Comparison of ENCODE assay signal across 21 cellular contexts in genomic region chr2:5576015-5576414, GRCh38.
DNase-seq lines count a peak whose midpoint lies in the region; ATAC-seq, FAIRE-seq and TF ChIP-seq lines count a peak whose summit lies in the region.
"Had no signal": no experiment of that assay in that cellular context is flagged by ENCODE, and none has a peak within 500 bp of the region (broad histone marks: within the 10 kb centered on the region; RNA-seq: fewer than 3 reads in every experiment).

No MANE protein-coding gene starts in this region.

- BruUV-seq in HepG2 (replicated peaks; lab: Mats Ljungman, UMichigan): no TSS peak

- CTCF ChIA-PET in HepG2 (lab: Yijun Ruan, JAX; ENCODE audit: low intra/inter-chr PET ratio, low total read pairs) (no interaction called here), GM10248 (lab: Yijun Ruan, JAX) (no interaction called here)

- 3% methylated on average over 3 of the region's 3 CpGs for WGBS in HepG2 (ENCODE audit: low lambda C conversion rate)
- WGBS in right lobe of liver (ENCODE audit: insufficient coverage, low coverage, low lambda C conversion rate, missing lambda C conversion rate): 62% methylated on average over 3 of the region's 3 CpGs

- peaks cover 33% of the 10 kb centered on the region for H3K9me3 ChIP-seq in HepG2 (ENCODE audit: low read length)
- H3K9me3 ChIP-seq in right lobe of liver: no peaks in the 10 kb centered on the region
- H3K9me3 ChIP-seq in tibial artery: no peaks in the 10 kb centered on the region

- TF ChIP-seq POLR2A in HepG2 (IDR thresholded peaks at IDR 0.05; ENCODE audit: insufficient read depth in 1 of 2, low read depth in 2 of 2, low read length in 2 of 2): no peak
- TF ChIP-seq POLR2A in right lobe of liver (IDR thresholded peaks at IDR 0.05): no peak

- H3K4me1 ChIP-seq in HepG2 (ENCODE audit: insufficient read depth, low read length) (no peaks in the 10 kb centered on the region), right lobe of liver (no peaks in the 10 kb centered on the region), tibial artery (no peaks in the 10 kb centered on the region)

- DNase-seq in HepG2 (ENCODE audit: low spot score) (no peak), right lobe of liver (no peak), GM10248 (ENCODE audit: extremely low spot score) (no peak), tibial artery (no peak)
- DNase-seq in stimulated activated naive CD8-positive, alpha-beta T cell treated with anti-CD3 and anti-CD28 coated beads, Interleukin-15, amount 100 ng/mL, for 72 hours: no peak
- DNase-seq: C1 segment of cervical spinal cord; Calu3; CD4-positive, alpha-beta memory T cell; COR-L47; DMS53; DMS79 treated with DMSO at 0.1 percent for 48 hours; GM23248; H7; HCEC 1CT had no signal

- no peak for TF ChIP-seq RAD21 in HepG2 (CRISPR knock-in tag; IDR thresholded peaks at IDR 0.05)

- H4K20me1 ChIP-seq in HepG2 (ENCODE audit: insufficient read depth, low read length): no peaks in the 10 kb centered on the region

- ATAC-seq in HepG2 (no peak), right lobe of liver (no peak), HG02642 (IDR thresholded peaks at IDR 0.05; ENCODE audit: poor library complexity, unreplicated experiment) (no peak)
- no peak for ATAC-seq in stimulated activated naive CD8-positive, alpha-beta T cell treated with anti-CD3 and anti-CD28 coated beads, Interleukin-15, amount 100 ng/mL, for 72 hours
- ATAC-seq: GM12878 had no signal

- H3K9me3 Mint-ChIP-seq in stimulated activated naive CD8-positive, alpha-beta T cell treated with anti-CD3 and anti-CD28 coated beads, Interleukin-15, amount 100 ng/mL, for 72 hours: peaks cover 10 to 16% of the 10 kb centered on the region in 2 donors

- H3K79me2 ChIP-seq in HepG2 (ENCODE audit: insufficient read depth, low read length): no peaks in the 10 kb centered on the region

- no peak overlapping the region for H3K4me3 ChIP-seq in HepG2 (replicated peaks in 1 of 3; ENCODE audit: insufficient read depth in 1 of 3, low read depth in 2 of 3, low read length in 3 of 3)
- no peak overlapping the region for H3K4me3 ChIP-seq in right lobe of liver
- no peak overlapping the region for H3K4me3 ChIP-seq in tibial artery
- H3K4me3 ChIP-seq: GM12878, GM23248 had no signal

- no peak overlapping the region for H3K27ac Mint-ChIP-seq in stimulated activated naive CD8-positive, alpha-beta T cell treated with anti-CD3 and anti-CD28 coated beads, Interleukin-15, amount 100 ng/mL, for 72 hours
- H3K27ac Mint-ChIP-seq: CD4-positive, alpha-beta memory T cell had no signal

- in situ Hi-C loops in HepG2 (cut with HindIII; ENCODE audit: extremely low pct_ligation_motif_present, low pct_unique_long_range_greater_than_20kb): no loop called here

- no peak overlapping the region for H3K4me2 ChIP-seq in HepG2 (ENCODE audit: low read depth, low read length)

- intact Hi-C loops in HepG2 (cut with micrococcal nuclease; ENCODE audit: unreplicated experiment): no loop called here
- intact Hi-C loops in right lobe of liver (cut with DNase I): no loop called here
- intact Hi-C loops in tibial artery (cut with DNase I; ENCODE audit: low total_unique reads): no loop called here

- H3K4me1 Mint-ChIP-seq in stimulated activated naive CD8-positive, alpha-beta T cell treated with anti-CD3 and anti-CD28 coated beads, Interleukin-15, amount 100 ng/mL, for 72 hours: no peaks in the 10 kb centered on the region
- H3K4me1 Mint-ChIP-seq: CD4-positive, alpha-beta memory T cell had no signal

- H2AFZ ChIP-seq in HepG2 (ENCODE audit: low read length): no peak overlapping the region
- H2AFZ ChIP-seq: GM23248 had no signal

- H3K27me3 Mint-ChIP-seq in stimulated activated naive CD8-positive, alpha-beta T cell treated with anti-CD3 and anti-CD28 coated beads, Interleukin-15, amount 100 ng/mL, for 72 hours: no peaks in the 10 kb centered on the region
- H3K27me3 Mint-ChIP-seq: CD4-positive, alpha-beta memory T cell had no signal

- H3K4me3 Mint-ChIP-seq in stimulated activated naive CD8-positive, alpha-beta T cell treated with anti-CD3 and anti-CD28 coated beads, Interleukin-15, amount 100 ng/mL, for 72 hours: no peak overlapping the region
- H3K4me3 Mint-ChIP-seq: CD4-positive, alpha-beta memory T cell had no signal

- H3K9ac ChIP-seq in HepG2 (ENCODE audit: insufficient read depth, low read depth, low read length): no peak overlapping the region
- H3K9ac ChIP-seq: GM23248 had no signal

- no peaks in the 10 kb centered on the region for H3K27me3 ChIP-seq in HepG2 (ENCODE audit: control insufficient read depth in 1 of 2, insufficient read depth in 2 of 2, low read length in 2 of 2)
- no peaks in the 10 kb centered on the region for H3K27me3 ChIP-seq in right lobe of liver
- H3K27me3 ChIP-seq in tibial artery: no peaks in the 10 kb centered on the region

- POLR2A ChIA-PET in HepG2 (lab: Yijun Ruan, JAX): no interaction called here
- POLR2A ChIA-PET in GM10248 (lab: Yijun Ruan, JAX): no interaction called here

- TF ChIP-seq CTCF in HepG2 (CRISPR knock-in tag; IDR thresholded peaks at IDR 0.05) (no peak), right lobe of liver (IDR thresholded peaks at IDR 0.05) (no peak), GM10248 (IDR thresholded peaks at IDR 0.05; ENCODE audit: control extremely low read depth, extremely low read depth, low read depth, missing control alignments) (no peak), tibial artery (IDR thresholded peaks at IDR 0.05) (no peak)

- H3K27ac ChIP-seq in HepG2 (ENCODE audit: extremely low read length, insufficient read depth, low read length) (no peak overlapping the region), right lobe of liver (no peak overlapping the region), tibial artery (no peak overlapping the region)
- H3K27ac ChIP-seq: 22Rv1, GM23248 had no signal

- TF ChIP-seq EP300 in HepG2 (IDR thresholded peaks at IDR 0.05; ENCODE audit: low read depth in 2 of 2, low read length in 2 of 2) (no peak), HepG2 (CRISPR knock-in tag; IDR thresholded peaks at IDR 0.05; ENCODE audit: borderline replicate concordance) (no peak)

- FAIRE-seq in HepG2 (lab: Jason Lieb, UNC): no peak
- peak; percentile 73 for FAIRE-seq in TTC549 (lab: Jason Lieb, UNC)
- peak; percentile 55 for FAIRE-seq in islet of Langerhans (lab: Jason Lieb, UNC)
- FAIRE-seq: GM12878, GM19239, H1 had no signal

- H3K36me3 ChIP-seq in HepG2 (replicated peaks in 1 of 2; ENCODE audit: control insufficient read depth in 1 of 2, insufficient read depth in 2 of 2, low read length in 2 of 2): no peaks in the 10 kb centered on the region
- no peaks in the 10 kb centered on the region for H3K36me3 ChIP-seq in right lobe of liver
- no peaks in the 10 kb centered on the region for H3K36me3 ChIP-seq in tibial artery

TF ChIP-seq in HepG2, 621 proteins besides CTCF, POLR2A, EP300 and RAD21:
- no peak for TF ChIP-seq HOMEZ (CRISPR knock-in tag; IDR thresholded peaks at IDR 0.05; ENCODE audit: low read depth)
- TF ChIP-seq MAFK (conservative IDR thresholded peaks at IDR 0.05 in 1 of 2, IDR thresholded peaks at IDR 0.05 in 1 of 2; ENCODE audit: low read length in 2 of 2): peak; percentile 30 to 65; a peak in 3 of 4 replicates
- peak; percentile 54 for TF ChIP-seq MAFF (IDR thresholded peaks at IDR 0.05; ENCODE audit: low read depth, low read length)
- no peak for TF ChIP-seq ZNF691 (CRISPR knock-in tag; IDR thresholded peaks at IDR 0.05; ENCODE audit: borderline replicate concordance, low read depth)
